Comparison of ENCODE assay signal across 1 cellular context in the genomic region with DNA sequence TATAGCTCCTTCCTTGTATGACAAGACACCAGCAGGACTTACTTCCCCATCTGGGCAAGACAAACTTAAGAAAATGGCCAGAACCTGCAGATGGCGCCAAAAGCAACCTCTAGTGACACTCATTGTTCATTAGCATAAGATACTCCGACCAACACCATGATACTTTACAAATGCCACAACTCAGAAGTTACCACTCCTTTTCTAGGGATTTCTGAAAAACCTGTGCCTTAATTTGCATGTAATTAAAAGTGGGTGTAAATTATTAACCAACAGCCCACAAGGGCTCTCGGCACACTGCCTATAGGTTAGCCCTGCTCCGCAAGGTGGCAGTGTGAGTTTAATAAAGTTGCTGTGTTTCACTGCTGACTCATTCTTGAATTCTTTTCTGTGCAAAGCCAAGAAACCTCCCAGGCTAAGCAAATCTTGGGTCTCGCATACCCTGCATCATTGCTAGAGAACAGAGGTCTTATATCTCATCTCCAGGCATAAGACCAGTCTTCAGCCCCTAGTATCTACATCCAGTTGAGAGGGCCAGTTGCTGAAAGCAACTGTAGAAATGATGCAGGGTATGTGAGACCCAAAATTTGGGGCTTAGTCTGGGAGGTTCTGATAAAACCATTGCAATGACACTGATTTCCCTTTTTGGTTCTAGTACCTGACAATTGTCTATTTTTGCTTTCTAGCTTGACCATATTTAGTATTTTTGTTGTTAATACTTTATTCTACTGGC.
TF ChIP-seq lines count a peak whose summit lies in the region.

No MANE protein-coding gene starts in this region.

TF ChIP-seq in K562, 482 proteins besides CTCF, POLR2A, EP300 and RAD21 (continued from another document and continues in another):
- no peak for TF ChIP-seq ZNF696 (CRISPR knock-in tag; conservative IDR thresholded peaks at IDR 0.05)
- TF ChIP-seq CBFB (CRISPR knock-in tag; IDR thresholded peaks at IDR 0.05) = no peak
- 0 out of 2 replicates have a peak, but pooled peaks have one; percentile 46 for TF ChIP-seq LEF1 (IDR thresholded peaks at IDR 0.05)
- peak; percentile 95 for TF ChIP-seq FOSL1 (tag; conservative IDR thresholded peaks at IDR 0.05)
- 0 out of 2 replicates have a peak, but pooled peaks have one; percentile 55 for TF ChIP-seq ZZZ3 (IDR thresholded peaks at IDR 0.05)
- TF ChIP-seq CHD1 (IDR thresholded peaks at IDR 0.05; ENCODE audit: low read length) = no peak
- no peak for TF ChIP-seq MBD2 (IDR thresholded peaks at IDR 0.05; ENCODE audit: borderline replicate concordance, low read depth)
- TF ChIP-seq EWSR1 (IDR thresholded peaks at IDR 0.05; ENCODE audit: borderline replicate concordance, low read depth, partially characterized antibody) = no peak
- TF ChIP-seq NKRF (IDR thresholded peaks at IDR 0.05; ENCODE audit: borderline replicate concordance) = peak; percentile 34; the same call in 1 of the 2 replicates
- TF ChIP-seq, protein P1, sequence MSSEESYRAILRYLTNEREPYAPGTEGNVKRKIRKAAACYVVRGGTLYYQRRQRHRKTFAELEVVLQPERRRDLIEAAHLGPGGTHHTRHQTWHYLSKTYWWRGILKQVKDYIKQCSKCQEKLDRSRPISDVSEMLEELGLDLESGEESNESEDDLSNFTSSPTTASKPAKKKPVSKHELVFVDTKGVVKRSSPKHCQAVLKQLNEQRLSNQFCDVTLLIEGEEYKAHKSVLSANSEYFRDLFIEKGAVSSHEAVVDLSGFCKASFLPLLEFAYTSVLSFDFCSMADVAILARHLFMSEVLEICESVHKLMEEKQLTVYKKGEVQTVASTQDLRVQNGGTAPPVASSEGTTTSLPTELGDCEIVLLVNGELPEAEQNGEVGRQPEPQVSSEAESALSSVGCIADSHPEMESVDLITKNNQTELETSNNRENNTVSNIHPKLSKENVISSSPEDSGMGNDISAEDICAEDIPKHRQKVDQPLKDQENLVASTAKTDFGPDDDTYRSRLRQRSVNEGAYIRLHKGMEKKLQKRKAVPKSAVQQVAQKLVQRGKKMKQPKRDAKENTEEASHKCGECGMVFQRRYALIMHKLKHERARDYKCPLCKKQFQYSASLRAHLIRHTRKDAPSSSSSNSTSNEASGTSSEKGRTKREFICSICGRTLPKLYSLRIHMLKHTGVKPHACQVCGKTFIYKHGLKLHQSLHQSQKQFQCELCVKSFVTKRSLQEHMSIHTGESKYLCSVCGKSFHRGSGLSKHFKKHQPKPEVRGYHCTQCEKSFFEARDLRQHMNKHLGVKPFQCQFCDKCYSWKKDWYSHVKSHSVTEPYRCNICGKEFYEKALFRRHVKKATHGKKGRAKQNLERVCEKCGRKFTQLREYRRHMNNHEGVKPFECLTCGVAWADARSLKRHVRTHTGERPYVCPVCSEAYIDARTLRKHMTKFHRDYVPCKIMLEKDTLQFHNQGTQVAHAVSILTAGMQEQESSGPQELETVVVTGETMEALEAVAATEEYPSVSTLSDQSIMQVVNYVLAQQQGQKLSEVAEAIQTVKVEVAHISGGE (CRISPR knock-in tag; IDR thresholded peaks at IDR 0.05) = no peak
- no peak for TF ChIP-seq PHF20 (IDR thresholded peaks at IDR 0.05; ENCODE audit: partially characterized antibody)
- no peak for TF ChIP-seq ETS1 (conservative IDR thresholded peaks at IDR 0.05; ENCODE audit: control insufficient read depth, low read depth, low read length)
- TF ChIP-seq JUN (IDR thresholded peaks at IDR 0.05; ENCODE audit: borderline replicate concordance, low read depth, low read length) = peak; percentile 81
- no peak for TF ChIP-seq JUN (CRISPR knock-in tag; IDR thresholded peaks at IDR 0.05; ENCODE audit: borderline replicate concordance)
- TF ChIP-seq POLR2G (IDR thresholded peaks at IDR 0.05; ENCODE audit: low read depth, low read length) = no peak
- TF ChIP-seq HOXB6 (CRISPR knock-in tag; IDR thresholded peaks at IDR 0.05; ENCODE audit: borderline replicate concordance) = no peak
- no peak for TF ChIP-seq HIVEP1 (CRISPR knock-in tag; IDR thresholded peaks at IDR 0.05)
- TF ChIP-seq, protein P2, sequence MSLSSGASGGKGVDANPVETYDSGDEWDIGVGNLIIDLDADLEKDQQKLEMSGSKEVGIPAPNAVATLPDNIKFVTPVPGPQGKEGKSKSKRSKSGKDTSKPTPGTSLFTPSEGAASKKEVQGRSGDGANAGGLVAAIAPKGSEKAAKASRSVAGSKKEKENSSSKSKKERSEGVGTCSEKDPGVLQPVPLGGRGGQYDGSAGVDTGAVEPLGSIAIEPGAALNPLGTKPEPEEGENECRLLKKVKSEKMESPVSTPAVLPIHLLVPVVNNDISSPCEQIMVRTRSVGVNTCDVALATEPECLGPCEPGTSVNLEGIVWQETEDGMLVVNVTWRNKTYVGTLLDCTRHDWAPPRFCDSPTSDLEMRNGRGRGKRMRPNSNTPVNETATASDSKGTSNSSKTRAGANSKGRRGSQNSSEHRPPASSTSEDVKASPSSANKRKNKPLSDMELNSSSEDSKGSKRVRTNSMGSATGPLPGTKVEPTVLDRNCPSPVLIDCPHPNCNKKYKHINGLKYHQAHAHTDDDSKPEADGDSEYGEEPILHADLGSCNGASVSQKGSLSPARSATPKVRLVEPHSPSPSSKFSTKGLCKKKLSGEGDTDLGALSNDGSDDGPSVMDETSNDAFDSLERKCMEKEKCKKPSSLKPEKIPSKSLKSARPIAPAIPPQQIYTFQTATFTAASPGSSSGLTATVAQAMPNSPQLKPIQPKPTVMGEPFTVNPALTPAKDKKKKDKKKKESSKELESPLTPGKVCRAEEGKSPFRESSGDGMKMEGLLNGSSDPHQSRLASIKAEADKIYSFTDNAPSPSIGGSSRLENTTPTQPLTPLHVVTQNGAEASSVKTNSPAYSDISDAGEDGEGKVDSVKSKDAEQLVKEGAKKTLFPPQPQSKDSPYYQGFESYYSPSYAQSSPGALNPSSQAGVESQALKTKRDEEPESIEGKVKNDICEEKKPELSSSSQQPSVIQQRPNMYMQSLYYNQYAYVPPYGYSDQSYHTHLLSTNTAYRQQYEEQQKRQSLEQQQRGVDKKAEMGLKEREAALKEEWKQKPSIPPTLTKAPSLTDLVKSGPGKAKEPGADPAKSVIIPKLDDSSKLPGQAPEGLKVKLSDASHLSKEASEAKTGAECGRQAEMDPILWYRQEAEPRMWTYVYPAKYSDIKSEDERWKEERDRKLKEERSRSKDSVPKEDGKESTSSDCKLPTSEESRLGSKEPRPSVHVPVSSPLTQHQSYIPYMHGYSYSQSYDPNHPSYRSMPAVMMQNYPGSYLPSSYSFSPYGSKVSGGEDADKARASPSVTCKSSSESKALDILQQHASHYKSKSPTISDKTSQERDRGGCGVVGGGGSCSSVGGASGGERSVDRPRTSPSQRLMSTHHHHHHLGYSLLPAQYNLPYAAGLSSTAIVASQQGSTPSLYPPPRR (CRISPR knock-in tag; IDR thresholded peaks at IDR 0.05; ENCODE audit: borderline replicate concordance) = no peak
- no peak for TF ChIP-seq PHF21A (IDR thresholded peaks at IDR 0.05; ENCODE audit: borderline replicate concordance, low read depth)
- TF ChIP-seq STAT5B (CRISPR knock-in tag; IDR thresholded peaks at IDR 0.05) = no peak
- TF ChIP-seq, protein P3, sequence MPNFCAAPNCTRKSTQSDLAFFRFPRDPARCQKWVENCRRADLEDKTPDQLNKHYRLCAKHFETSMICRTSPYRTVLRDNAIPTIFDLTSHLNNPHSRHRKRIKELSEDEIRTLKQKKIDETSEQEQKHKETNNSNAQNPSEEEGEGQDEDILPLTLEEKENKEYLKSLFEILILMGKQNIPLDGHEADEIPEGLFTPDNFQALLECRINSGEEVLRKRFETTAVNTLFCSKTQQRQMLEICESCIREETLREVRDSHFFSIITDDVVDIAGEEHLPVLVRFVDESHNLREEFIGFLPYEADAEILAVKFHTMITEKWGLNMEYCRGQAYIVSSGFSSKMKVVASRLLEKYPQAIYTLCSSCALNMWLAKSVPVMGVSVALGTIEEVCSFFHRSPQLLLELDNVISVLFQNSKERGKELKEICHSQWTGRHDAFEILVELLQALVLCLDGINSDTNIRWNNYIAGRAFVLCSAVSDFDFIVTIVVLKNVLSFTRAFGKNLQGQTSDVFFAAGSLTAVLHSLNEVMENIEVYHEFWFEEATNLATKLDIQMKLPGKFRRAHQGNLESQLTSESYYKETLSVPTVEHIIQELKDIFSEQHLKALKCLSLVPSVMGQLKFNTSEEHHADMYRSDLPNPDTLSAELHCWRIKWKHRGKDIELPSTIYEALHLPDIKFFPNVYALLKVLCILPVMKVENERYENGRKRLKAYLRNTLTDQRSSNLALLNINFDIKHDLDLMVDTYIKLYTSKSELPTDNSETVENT (CRISPR knock-in tag; IDR thresholded peaks at IDR 0.05) = no peak
- TF ChIP-seq ZNF133 (CRISPR knock-in tag; IDR thresholded peaks at IDR 0.05) = no peak
- TF ChIP-seq USF1 (CRISPR knock-in tag; IDR thresholded peaks at IDR 0.05) = no peak
- TF ChIP-seq CBFA2T2 (conservative IDR thresholded peaks at IDR 0.05) = no peak
- TF ChIP-seq, protein P4, sequence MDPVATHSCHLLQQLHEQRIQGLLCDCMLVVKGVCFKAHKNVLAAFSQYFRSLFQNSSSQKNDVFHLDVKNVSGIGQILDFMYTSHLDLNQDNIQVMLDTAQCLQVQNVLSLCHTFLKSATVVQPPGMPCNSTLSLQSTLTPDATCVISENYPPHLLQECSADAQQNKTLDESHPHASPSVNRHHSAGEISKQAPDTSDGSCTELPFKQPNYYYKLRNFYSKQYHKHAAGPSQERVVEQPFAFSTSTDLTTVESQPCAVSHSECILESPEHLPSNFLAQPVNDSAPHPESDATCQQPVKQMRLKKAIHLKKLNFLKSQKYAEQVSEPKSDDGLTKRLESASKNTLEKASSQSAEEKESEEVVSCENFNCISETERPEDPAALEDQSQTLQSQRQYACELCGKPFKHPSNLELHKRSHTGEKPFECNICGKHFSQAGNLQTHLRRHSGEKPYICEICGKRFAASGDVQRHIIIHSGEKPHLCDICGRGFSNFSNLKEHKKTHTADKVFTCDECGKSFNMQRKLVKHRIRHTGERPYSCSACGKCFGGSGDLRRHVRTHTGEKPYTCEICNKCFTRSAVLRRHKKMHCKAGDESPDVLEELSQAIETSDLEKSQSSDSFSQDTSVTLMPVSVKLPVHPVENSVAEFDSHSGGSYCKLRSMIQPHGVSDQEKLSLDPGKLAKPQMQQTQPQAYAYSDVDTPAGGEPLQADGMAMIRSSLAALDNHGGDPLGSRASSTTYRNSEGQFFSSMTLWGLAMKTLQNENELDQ (CRISPR knock-in tag; IDR thresholded peaks at IDR 0.05; ENCODE audit: borderline replicate concordance) = no peak
- peak in 1 of 2 experiments; percentile 28; a peak in 1 of 4 replicates for TF ChIP-seq MCM7 (IDR thresholded peaks at IDR 0.05)
- TF ChIP-seq SMARCB1 (IDR thresholded peaks at IDR 0.05; ENCODE audit: insufficient read length, low read depth) = no peak
- TF ChIP-seq, protein P5, sequence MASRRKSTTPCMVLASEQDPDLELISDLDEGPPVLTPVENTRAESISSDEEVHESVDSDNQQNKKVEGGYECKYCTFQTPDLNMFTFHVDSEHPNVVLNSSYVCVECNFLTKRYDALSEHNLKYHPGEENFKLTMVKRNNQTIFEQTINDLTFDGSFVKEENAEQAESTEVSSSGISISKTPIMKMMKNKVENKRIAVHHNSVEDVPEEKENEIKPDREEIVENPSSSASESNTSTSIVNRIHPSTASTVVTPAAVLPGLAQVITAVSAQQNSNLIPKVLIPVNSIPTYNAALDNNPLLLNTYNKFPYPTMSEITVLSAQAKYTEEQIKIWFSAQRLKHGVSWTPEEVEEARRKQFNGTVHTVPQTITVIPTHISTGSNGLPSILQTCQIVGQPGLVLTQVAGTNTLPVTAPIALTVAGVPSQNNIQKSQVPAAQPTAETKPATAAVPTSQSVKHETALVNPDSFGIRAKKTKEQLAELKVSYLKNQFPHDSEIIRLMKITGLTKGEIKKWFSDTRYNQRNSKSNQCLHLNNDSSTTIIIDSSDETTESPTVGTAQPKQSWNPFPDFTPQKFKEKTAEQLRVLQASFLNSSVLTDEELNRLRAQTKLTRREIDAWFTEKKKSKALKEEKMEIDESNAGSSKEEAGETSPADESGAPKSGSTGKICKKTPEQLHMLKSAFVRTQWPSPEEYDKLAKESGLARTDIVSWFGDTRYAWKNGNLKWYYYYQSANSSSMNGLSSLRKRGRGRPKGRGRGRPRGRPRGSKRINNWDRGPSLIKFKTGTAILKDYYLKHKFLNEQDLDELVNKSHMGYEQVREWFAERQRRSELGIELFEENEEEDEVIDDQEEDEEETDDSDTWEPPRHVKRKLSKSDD (conservative IDR thresholded peaks at IDR 0.05; ENCODE audit: low read length) = no peak
- TF ChIP-seq BRD9 (IDR thresholded peaks at IDR 0.05; ENCODE audit: low read depth, partially characterized antibody) = peak; percentile 98
- no peak for TF ChIP-seq ZNF431 (CRISPR knock-in tag; IDR thresholded peaks at IDR 0.05)
- TF ChIP-seq CBFA2T3 (IDR thresholded peaks at IDR 0.05) = no peak; the same call in 1 of the 2 replicates
- peak; percentile 55; the same call in 1 of the 2 replicates for TF ChIP-seq SMC3 (conservative IDR thresholded peaks at IDR 0.05; ENCODE audit: insufficient read depth, low read depth, low read length)
- TF ChIP-seq TARDBP (IDR thresholded peaks at IDR 0.05) = peak; percentile 83; the same call in 1 of the 2 replicates
